In genomic region chr14:71487449-71487848, GRCh38 we compare ENCODE assay signal across 2 cellular contexts.
TF ChIP-seq lines count a peak whose summit lies in the region.

No MANE protein-coding gene starts in this region.

TF ChIP-seq in HEK293, 187 proteins besides CTCF, POLR2A, EP300 and RAD21:
- TF ChIP-seq ZBTB20 (tag by site-specific recombination; IDR thresholded peaks at IDR 0.05) (peak; percentile 51; the same call in 1 of the 2 replicates), ZBTB10 (tag by site-specific recombination; IDR thresholded peaks at IDR 0.05) (no peak)

TF ChIP-seq in GM12878, 131 proteins besides CTCF, POLR2A, EP300 and RAD21:
- TF ChIP-seq IKZF1 (conservative IDR thresholded peaks at IDR 0.05) (peak; percentile 53; the same call in 1 of the 2 replicates), ZBED1 (IDR thresholded peaks at IDR 0.05; ENCODE audit: borderline replicate concordance) (no peak), SIN3A (IDR thresholded peaks at IDR 0.05; ENCODE audit: low read depth, low read length) (no peak), TBL1XR1 (IDR thresholded peaks at IDR 0.05; ENCODE audit: low read depth, low read length) (no peak), MYC (IDR thresholded peaks at IDR 0.05; ENCODE audit: insufficient read depth, insufficient read length, insufficient replicate concordance, low read length, severe bottlenecking) (no peak), NFIC (IDR thresholded peaks at IDR 0.05; ENCODE audit: low read depth, low read length) (no peak), DPF2 (IDR thresholded peaks at IDR 0.05) (no peak), NKRF (conservative IDR thresholded peaks at IDR 0.05) (no peak), CBFB (IDR thresholded peaks at IDR 0.05; ENCODE audit: low read depth) (no peak), YY1 (IDR thresholded peaks at IDR 0.05; ENCODE audit: low read depth, low read length) (no peak), CEBPB (IDR thresholded peaks at IDR 0.05; ENCODE audit: borderline replicate concordance in 1 of 2, low read depth in 2 of 2, low read length in 2 of 2) (no peak), IKZF2 (IDR thresholded peaks at IDR 0.05) (peak in 1 of 2 experiments; percentile 43; a peak in 2 of 4 replicates), PAX5 (IDR thresholded peaks at IDR 0.05; ENCODE audit: borderline replicate concordance, low read depth, low read length) (no peak), ZNF274 (IDR thresholded peaks at IDR 0.05; ENCODE audit: insufficient read depth, insufficient read length) (no peak), CBX5 (IDR thresholded peaks at IDR 0.05; ENCODE audit: low read depth) (no peak), SP1 (IDR thresholded peaks at IDR 0.05; ENCODE audit: low read depth, low read length) (no peak), EED (IDR thresholded peaks at IDR 0.05; ENCODE audit: low read depth) (no peak), SMARCA5 (IDR thresholded peaks at IDR 0.05) (no peak), BMI1 (IDR thresholded peaks at IDR 0.05; ENCODE audit: borderline replicate concordance) (no peak), KDM1A (IDR thresholded peaks at IDR 0.05; ENCODE audit: borderline replicate concordance) (no peak), MYB (IDR thresholded peaks at IDR 0.05; ENCODE audit: borderline replicate concordance, low read depth, low read length) (no peak), ETV6 (conservative IDR thresholded peaks at IDR 0.05 in 1 of 2, IDR thresholded peaks at IDR 0.05 in 1 of 2; ENCODE audit: borderline replicate concordance in 1 of 2, low read depth in 1 of 2) (0 out of 4 replicates have a peak, but pooled peaks of 1 of the 2 experiments have one; percentile 24), SPI1 (IDR thresholded peaks at IDR 0.05; ENCODE audit: borderline replicate concordance, insufficient read depth, low read depth, low read length) (peak; percentile 82), ZNF687 (IDR thresholded peaks at IDR 0.05) (no peak)
TF ChIP-seq in GM12878: peak in this region for 4.
